In genomic region chr17:7261377-7262191, GRCh38 we compare ENCODE assay signal across 8 cellular contexts. TPM values are rescaled to one million over a fixed set of nuclear protein-coding genes. Genes with fewer than 3 reads are reported as not detected.
DNase-seq lines count a peak whose midpoint lies in the region; ATAC-seq and TF ChIP-seq lines count a peak whose summit lies in the region.

No MANE protein-coding gene starts in this region.

- H3K36me3 Mint-ChIP-seq in osteocyte (ENCODE audit: unreplicated experiment) = peaks cover 7% of the 10 kb centered on the region

- H3K4me3 ChIP-seq in GM08714 (ENCODE audit: low read length) (peak overlapping the region; percentile 11; the same call in 1 of the 2 replicates), fibroblast of the aortic adventitia (ENCODE audit: low read depth, low read length) (peak overlapping the region; percentile 33)

- no peak for ATAC-seq in GM21717 (IDR thresholded peaks at IDR 0.05; ENCODE audit: unreplicated experiment)
- ATAC-seq in HG03432 (IDR thresholded peaks at IDR 0.05; ENCODE audit: unreplicated experiment) = no peak
- no peak for ATAC-seq in GM21825 (IDR thresholded peaks at IDR 0.05; ENCODE audit: unreplicated experiment)

- H3K27ac Mint-ChIP-seq in osteocyte (ENCODE audit: unreplicated experiment) = no peak overlapping the region

- peak overlapping the region; percentile 58 for H3K4me3 Mint-ChIP-seq in osteocyte (ENCODE audit: unreplicated experiment)

- TF ChIP-seq CTCF in fibroblast of the aortic adventitia (IDR thresholded peaks at IDR 0.05; ENCODE audit: insufficient read depth, low read length) (no peak), osteocyte (IDR thresholded peaks at IDR 0.05) (no peak)

- H3K4me1 Mint-ChIP-seq in osteocyte (ENCODE audit: unreplicated experiment) = peaks cover 37% of the 10 kb centered on the region

- H3K27me3 Mint-ChIP-seq in osteocyte (ENCODE audit: unreplicated experiment) = peaks cover 14% of the 10 kb centered on the region

- DNase-seq in activated CD4-positive, alpha-beta T cell treated with anti-CD3 and anti-CD28 coated beads, Interleukin-2, amount 50 U/mL, for 1 hour = peak; percentile 13
- DNase-seq in fibroblast of the aortic adventitia (ENCODE audit: low read depth) = no peak
- DNase-seq in osteocyte (ENCODE audit: extremely low spot score, unreplicated experiment) = no peak
- no peak for DNase-seq in HCEC 1CT

- no peaks in the 10 kb centered on the region for H3K9me3 Mint-ChIP-seq in osteocyte (ENCODE audit: unreplicated experiment)

RNA-seq across cellular contexts. Expression of gene CLDN7, which starts 0.7 kb away (rescaled TPM):
- total RNA-seq in fibroblast of the aortic adventitia (ENCODE audit: low replicate concordance) = 3.0 TPM in 1 of 2 replicates, not detected in the other
- total RNA-seq in osteocyte = 0.27 and 0.89 TPM in 2 replicates

RNA-seq across cellular contexts. Expression of gene ELP5, which starts 9.6 kb away (rescaled TPM):
- 31.6 and 35.6 TPM in 2 replicates for total RNA-seq in fibroblast of the aortic adventitia (ENCODE audit: low replicate concordance)
- 30.2 and 37.6 TPM in 2 replicates for total RNA-seq in osteocyte

RNA-seq across cellular contexts. Expression of gene CTDNEP1, which starts 10.1 kb away (rescaled TPM):
- total RNA-seq in fibroblast of the aortic adventitia (ENCODE audit: low replicate concordance) (15.3 and 41.2 TPM in 2 replicates), osteocyte (145 and 151 TPM in 2 replicates)

RNA-seq across cellular contexts. Expression of gene GABARAP, which starts 19.3 kb away (rescaled TPM):
- total RNA-seq in fibroblast of the aortic adventitia (ENCODE audit: low replicate concordance) = 293 and 420 TPM in 2 replicates
- total RNA-seq in osteocyte = 642 TPM in 2 replicates

RNA-seq across cellular contexts. Expression of gene SLC2A4, which starts 19.9 kb away (rescaled TPM):
- total RNA-seq in fibroblast of the aortic adventitia (ENCODE audit: low replicate concordance) = 0.18 TPM in 1 of 2 replicates, not detected in the other
- 0.59 and 0.63 TPM in 2 replicates for total RNA-seq in osteocyte
